In genomic region chr2:201184248-201184647, GRCh38 we compare ENCODE assay signal across 8 cellular contexts. TPM values are rescaled to one million over a fixed set of nuclear protein-coding genes. Genes with fewer than 3 reads are reported as not detected.
DNase-seq lines count a peak whose midpoint lies in the region; ATAC-seq and TF ChIP-seq lines count a peak whose summit lies in the region.
"Not testable (repeated sequence)": the region's sequence is repeated elsewhere in the genome, so short reads cannot be mapped to it uniquely, and the experiment has no call there.

No MANE protein-coding gene starts in this region.

- H3K4me1 Mint-ChIP-seq in activated naive CD4-positive, alpha-beta T cell treated with anti-CD3 and anti-CD28 coated beads, Interleukin-2, amount 50 U/mL, for 24 hours: peaks cover 58% of the 10 kb centered on the region
- H3K4me1 Mint-ChIP-seq in naive thymus-derived CD8-positive, alpha-beta T cell: peaks cover 20 to 61% (median 48%) of the 10 kb centered on the region in 4 donors
- H3K4me1 Mint-ChIP-seq in stimulated activated naive CD8-positive, alpha-beta T cell treated with anti-CD3 and anti-CD28 coated beads, Interleukin-15, Interleukin-2, amounts not matched to agents 100 ng/mL and 50 ng/mL, for 24 hours (ENCODE audit: low read depth): peaks cover 73% of the 10 kb centered on the region

- intact Hi-C loops in right cardiac atrium (cut with DNase I): loop anchor here in 2 of 4 donors (5.0 to 10.0 kb wide), 2 partner anchors 48 to 51 kb away; no protein-coding TSS in a partner anchor

- H3K9me3 Mint-ChIP-seq in activated naive CD4-positive, alpha-beta T cell treated with anti-CD3 and anti-CD28 coated beads, Interleukin-2, amount 50 U/mL, for 24 hours; naive thymus-derived CD8-positive, alpha-beta T cell; stimulated activated naive CD8-positive, alpha-beta T cell treated with anti-CD3 and anti-CD28 coated beads, Interleukin-15, Interleukin-2, amounts not matched to agents 100 ng/mL and 50 ng/mL, for 24 hours: not testable (repeated sequence)

- not testable (repeated sequence) for TF ChIP-seq CTCF in HEK293 (tag by site-specific recombination; IDR thresholded peaks at IDR 0.05)

- H3K36me3 ChIP-seq in BLaER1 (peaks cover 31% of the 10 kb centered on the region), HEK293 (ENCODE audit: control insufficient read depth in 2 of 2, insufficient read depth in 1 of 2, low read length in 2 of 2) (peaks cover 0 to 26% of the 10 kb centered on the region in 2 experiments; a peak in 1 of 3 replicates)
- not testable (repeated sequence) for H3K36me3 ChIP-seq in duodenal mucosa (ENCODE audit: control insufficient read depth in 1 of 2, insufficient read depth in 2 of 2, low read length in 2 of 2)

- H3K4me3 ChIP-seq in BLaER1 (peak overlapping the region; percentile 66), HEK293 (ENCODE audit: low read depth, low read length) (peak overlapping the region; percentile 17; the same call in 1 of the 2 replicates), duodenal mucosa (ENCODE audit: low read depth in 1 of 2, low read length in 2 of 2) (peak overlapping the region; percentile 84 to 92), right cardiac atrium (ENCODE audit: low read length) (peak overlapping the region; percentile 73)

- peaks cover 32% of the 10 kb centered on the region for H3K27me3 ChIP-seq in BLaER1
- H3K27me3 ChIP-seq in duodenal mucosa (ENCODE audit: control insufficient read depth in 1 of 2, insufficient read depth in 2 of 2, low read length in 2 of 2); right cardiac atrium (ENCODE audit: control insufficient read depth, insufficient read depth): not testable (repeated sequence)

- peaks cover 28% of the 10 kb centered on the region for H3K4me1 ChIP-seq in BLaER1
- H3K4me1 ChIP-seq in HEK293 (ENCODE audit: control insufficient read depth, insufficient read depth, low read length); right cardiac atrium (ENCODE audit: control insufficient read depth, insufficient read depth, low read length): not testable (repeated sequence)
- H3K4me1 ChIP-seq in duodenal mucosa (ENCODE audit: control insufficient read depth in 1 of 2, insufficient read depth in 2 of 2, low read length in 2 of 2): peaks cover 23 to 29% of the 10 kb centered on the region in 2 donors

- not testable (repeated sequence) for H3K36me3 Mint-ChIP-seq in activated naive CD4-positive, alpha-beta T cell treated with anti-CD3 and anti-CD28 coated beads, Interleukin-2, amount 50 U/mL, for 24 hours
- H3K36me3 Mint-ChIP-seq in naive thymus-derived CD8-positive, alpha-beta T cell: peaks cover 4 to 35% (median 19%) of the 10 kb centered on the region in 3 donors
- H3K36me3 Mint-ChIP-seq in stimulated activated naive CD8-positive, alpha-beta T cell treated with anti-CD3 and anti-CD28 coated beads, Interleukin-15, Interleukin-2, amounts not matched to agents 100 ng/mL and 50 ng/mL, for 24 hours (ENCODE audit: low read depth): peaks cover 18% of the 10 kb centered on the region

- CTCF ChIA-PET in HEK293 (lab: Yijun Ruan, JAX): interaction anchor here (2.6 kb wide), 1 partner anchor 26 kb away, joined by 11 read pairs; no protein-coding TSS in a partner anchor

- peak; percentile 4 to 12 for ATAC-seq in activated CD4-positive, CD25-positive, alpha-beta regulatory T cell treated with anti-CD3 and anti-CD28 coated beads, Interleukin-2, amount 50 U/mL, for 24 hours
- not testable (repeated sequence) for ATAC-seq in right cardiac atrium
- ATAC-seq in naive thymus-derived CD8-positive, alpha-beta T cell: peak in 1 of 2 donors; percentile 11

- H3K27me3 Mint-ChIP-seq in activated naive CD4-positive, alpha-beta T cell treated with anti-CD3 and anti-CD28 coated beads, Interleukin-2, amount 50 U/mL, for 24 hours; naive thymus-derived CD8-positive, alpha-beta T cell; stimulated activated naive CD8-positive, alpha-beta T cell treated with anti-CD3 and anti-CD28 coated beads, Interleukin-15, Interleukin-2, amounts not matched to agents 100 ng/mL and 50 ng/mL, for 24 hours: not testable (repeated sequence)

- H4K20me1 ChIP-seq in BLaER1: not testable (repeated sequence)

- H3K9me3 ChIP-seq in BLaER1: peaks cover 17% of the 10 kb centered on the region
- not testable (repeated sequence) for H3K9me3 ChIP-seq in HEK293 (ENCODE audit: control insufficient read depth, insufficient read depth, low read depth, low read length); duodenal mucosa (ENCODE audit: control insufficient read depth in 1 of 2, low read length in 2 of 2); right cardiac atrium (ENCODE audit: control insufficient read depth, low read length)

- peak overlapping the region; percentile 98 for H3K27ac Mint-ChIP-seq in activated naive CD4-positive, alpha-beta T cell treated with anti-CD3 and anti-CD28 coated beads, Interleukin-2, amount 50 U/mL, for 24 hours
- H3K27ac Mint-ChIP-seq in naive thymus-derived CD8-positive, alpha-beta T cell: peak overlapping the region; percentile 85 to 97 (median 95)
- peak overlapping the region; percentile 79 for H3K27ac Mint-ChIP-seq in stimulated activated naive CD8-positive, alpha-beta T cell treated with anti-CD3 and anti-CD28 coated beads, Interleukin-15, Interleukin-2, amounts not matched to agents 100 ng/mL and 50 ng/mL, for 24 hours

- POLR2A ChIA-PET in HEK293 (lab: Yijun Ruan, JAX): interaction anchor here (2.4 kb wide), 1 partner anchor 48 kb away, joined by 13 read pairs; no protein-coding TSS in a partner anchor
- POLR2A ChIA-PET in naive thymus-derived CD8-positive, alpha-beta T cell (lab: Charles Lee): interaction anchor here (1.1 to 4.7 kb wide), 6 partner anchors 27 to 321 kb away, joined by 3 to 88 read pairs (median 8); partner anchors contain the start of gene CFLAR

- peak overlapping the region; percentile 59 for H3K4me2 ChIP-seq in BLaER1

- WGBS in right cardiac atrium: 60% methylated on average over 6 of the region's 6 CpGs

- H3K4me3 Mint-ChIP-seq in activated naive CD4-positive, alpha-beta T cell treated with anti-CD3 and anti-CD28 coated beads, Interleukin-2, amount 50 U/mL, for 24 hours: peak overlapping the region; percentile 99
- peak overlapping the region; percentile 94 to 99 (median 98) for H3K4me3 Mint-ChIP-seq in naive thymus-derived CD8-positive, alpha-beta T cell
- H3K4me3 Mint-ChIP-seq in stimulated activated naive CD8-positive, alpha-beta T cell treated with anti-CD3 and anti-CD28 coated beads, Interleukin-15, Interleukin-2, amounts not matched to agents 100 ng/mL and 50 ng/mL, for 24 hours: peak overlapping the region; percentile 89

- H3K9ac ChIP-seq in BLaER1: peak overlapping the region; percentile 70
- H3K9ac ChIP-seq in duodenal mucosa (ENCODE audit: low read depth in 1 of 2, low read length in 2 of 2): peak overlapping the region; percentile 52 to 62

- DNase-seq in right cardiac atrium; naive thymus-derived CD8-positive, alpha-beta T cell: not testable (repeated sequence)

- H3K27ac ChIP-seq in BLaER1; HEK293 (ENCODE audit: extremely low read depth, low read depth, low read length); duodenal mucosa (ENCODE audit: low read depth, low read length); right cardiac atrium (ENCODE audit: low read length): not testable (repeated sequence)

RNA-seq across cellular contexts. Expression of gene CASP10, which starts 1.3 kb away (rescaled TPM):
- total RNA-seq in right cardiac atrium: 1 to 10 TPM; 5.3 to 6.8 (median 5.8) TPM
- 3.6 TPM for polyA plus RNA-seq in right cardiac atrium
- 10 to 100 TPM; 47.2 to 48.1 TPM for total RNA-seq in naive thymus-derived CD8-positive, alpha-beta T cell
- polyA plus RNA-seq in naive thymus-derived CD8-positive, alpha-beta T cell: 10 to 100 TPM in 2 of 3 donors, 1 to 10 TPM in 1; 8.6 to 17.5 (median 14.6) TPM

Comparison
In these comparisons a context has a peak if more than half of its experiments do, and no peak if none do; other contexts are left out.
1. H3K4me3 ChIP-seq: peak in every context shown above with its lines; median percentile 88 in duodenal mucosa; 73 in right cardiac atrium; 66 in BLaER1; 17 in HEK293.
2. RNA of gene CASP10, which starts 1.3 kb away (total RNA-seq): 47.2 to 48.1 TPM in naive thymus-derived CD8-positive, alpha-beta T cell; 5.3 to 6.8 TPM in right cardiac atrium; every median in the first group is over 4 times any median in the second.
3. Peak in every context shown above with its lines, with median percentiles within 50 percentile points of each other: H3K27ac Mint-ChIP-seq and H3K4me3 Mint-ChIP-seq.